ENCODE assay signal across 9 cellular contexts in the genomic region with DNA sequence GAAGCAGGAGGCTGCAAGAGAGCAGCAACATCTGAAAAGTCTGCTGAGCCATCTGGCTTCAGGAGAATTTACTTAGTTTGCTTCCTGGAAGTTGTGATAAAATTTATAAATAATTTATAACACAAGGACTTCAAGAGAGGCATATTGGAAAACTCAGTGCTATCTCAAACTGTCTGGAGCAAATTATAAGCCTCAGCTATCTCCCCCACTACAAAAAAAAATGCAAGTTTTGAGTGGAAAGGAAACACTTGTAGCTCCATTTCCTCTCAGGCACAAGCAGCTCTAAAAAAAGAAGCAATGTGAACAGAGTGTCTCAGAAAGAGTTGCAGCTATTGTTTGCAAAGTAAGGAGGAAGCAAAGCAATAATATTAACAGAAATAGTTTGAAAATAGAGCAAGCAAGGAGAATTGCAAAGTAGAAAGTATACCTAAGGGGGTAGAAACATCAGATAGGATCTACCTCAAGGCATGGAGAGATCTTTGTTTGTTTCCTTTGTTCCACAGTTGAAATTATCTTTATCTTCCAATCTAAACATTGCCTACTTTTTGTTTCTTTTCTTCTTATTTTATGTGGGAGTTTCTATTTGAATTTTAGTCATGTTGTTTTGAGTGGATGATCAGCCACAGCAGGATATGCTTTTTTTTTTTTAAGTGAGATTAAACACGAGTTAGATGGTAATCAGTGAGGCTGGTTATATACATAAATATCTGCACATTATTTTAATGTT. TPM values are rescaled to one million over a fixed set of nuclear protein-coding genes. Genes with fewer than 3 reads are reported as not detected.
DNase-seq lines count a peak whose midpoint lies in the region; ATAC-seq and TF ChIP-seq lines count a peak whose summit lies in the region.
"Had no signal": no experiment of that assay in that cellular context is flagged by ENCODE, and none has a peak within 500 bp of the region (broad histone marks: within the 10 kb centered on the region; RNA-seq: fewer than 3 reads in every experiment).

No MANE protein-coding gene starts in this region.

- no peak overlapping the region for H3K4me3 ChIP-seq in lower lobe of right lung

- H3K27me3 ChIP-seq in lower lobe of right lung (ENCODE audit: low read depth), result no peaks in the 10 kb centered on the region

- H3K9me3 Mint-ChIP-seq in activated T-helper 17 cell treated with anti-CD3 and anti-CD28 coated beads, Interleukin-2, amount 50 U/mL, for 72 hours, result no peaks in the 10 kb centered on the region
- peaks cover 14% of the 10 kb centered on the region for H3K9me3 Mint-ChIP-seq in WTC11

- H3K27ac Mint-ChIP-seq in activated T-helper 17 cell treated with anti-CD3 and anti-CD28 coated beads, Interleukin-2, amount 50 U/mL, for 72 hours, result no peak overlapping the region
- H3K27ac Mint-ChIP-seq in WTC11, result no peak overlapping the region

- CTCF ChIA-PET in WTC11 (lab: Charles Lee), result interaction anchor here (0.7 kb wide), 1 partner anchor 987 kb away, joined by 3 read pairs; no protein-coding TSS in a partner anchor

- H3K4me3 Mint-ChIP-seq in activated T-helper 17 cell treated with anti-CD3 and anti-CD28 coated beads, Interleukin-2, amount 50 U/mL, for 72 hours, result peak overlapping the region; percentile 49
- H3K4me3 Mint-ChIP-seq in WTC11, result no peak overlapping the region

- peaks cover 32% of the 10 kb centered on the region for H3K4me1 ChIP-seq in lower lobe of right lung

- H3K27ac ChIP-seq in lower lobe of right lung, result peak overlapping the region; percentile 37

- H3K4me1 Mint-ChIP-seq in activated T-helper 17 cell treated with anti-CD3 and anti-CD28 coated beads, Interleukin-2, amount 50 U/mL, for 72 hours, result peaks cover 16% of the 10 kb centered on the region
- H3K4me1 Mint-ChIP-seq in WTC11, result no peaks in the 10 kb centered on the region

- intact Hi-C loops in lower lobe of right lung (cut with DNase I), result no loop called here

- H3K36me3 ChIP-seq in lower lobe of right lung, result no peaks in the 10 kb centered on the region

- no peaks in the 10 kb centered on the region for H3K9me3 ChIP-seq in lower lobe of right lung

- POLR2A ChIA-PET in WTC11 (lab: Charles Lee), result no interaction called here

- ATAC-seq in GM21447 (IDR thresholded peaks at IDR 0.05; ENCODE audit: unreplicated experiment), result peak; percentile 63
- ATAC-seq in activated T-helper 17 cell treated with anti-CD3 and anti-CD28 coated beads, Interleukin-2, amount 50 U/mL, for 72 hours (replicated peaks), result peak; percentile 12
- ATAC-seq in lower lobe of right lung, result peak; percentile 54 to 75
- ATAC-seq in WTC11, result no peak

- DNase-seq in Ammon's horn (ENCODE audit: low spot score) (peak; percentile 45), lower lobe of right lung (no peak), SKM-1 (lab: John Stamatoyannopoulos, UW; ENCODE audit: unreplicated experiment) (no peak), NCI-H1436 treated with DMSO at 0.1 percent for 48 hours (lab: John Stamatoyannopoulos, UW) (no peak), WTC11 (ENCODE audit: low spot score) (no peak), NCI-H748 treated with DMSO at 0.1 percent for 48 hours (lab: John Stamatoyannopoulos, UW) (no peak)
- DNase-seq: erythroblast had no signal

- H3K27me3 Mint-ChIP-seq in activated T-helper 17 cell treated with anti-CD3 and anti-CD28 coated beads, Interleukin-2, amount 50 U/mL, for 72 hours, result no peaks in the 10 kb centered on the region
- H3K27me3 Mint-ChIP-seq in WTC11 (ENCODE audit: low read depth), result no peaks in the 10 kb centered on the region; the same call in 1 of the 2 replicates

- TF ChIP-seq CTCF in lower lobe of right lung (IDR thresholded peaks at IDR 0.05), result no peak
- TF ChIP-seq CTCF in WTC11 (IDR thresholded peaks at IDR 0.05), result no peak

- no peaks in the 10 kb centered on the region for H3K36me3 Mint-ChIP-seq in activated T-helper 17 cell treated with anti-CD3 and anti-CD28 coated beads, Interleukin-2, amount 50 U/mL, for 72 hours (ENCODE audit: low read depth)
- no peaks in the 10 kb centered on the region for H3K36me3 Mint-ChIP-seq in WTC11

TF ChIP-seq in WTC11, 78 proteins besides CTCF, POLR2A, EP300 and RAD21:
- no peak for TF ChIP-seq HMGA2 (CRISPR knock-in tag; IDR thresholded peaks at IDR 0.05)
- no peak for TF ChIP-seq NR3C1 (CRISPR knock-in tag; conservative IDR thresholded peaks at IDR 0.05; ENCODE audit: low read depth)
- no peak for TF ChIP-seq ELF4 (CRISPR knock-in tag; IDR thresholded peaks at IDR 0.05; ENCODE audit: low read depth)
- TF ChIP-seq TEAD1 (CRISPR knock-in tag; IDR thresholded peaks at IDR 0.05), result no peak
- TF ChIP-seq, protein P1, sequence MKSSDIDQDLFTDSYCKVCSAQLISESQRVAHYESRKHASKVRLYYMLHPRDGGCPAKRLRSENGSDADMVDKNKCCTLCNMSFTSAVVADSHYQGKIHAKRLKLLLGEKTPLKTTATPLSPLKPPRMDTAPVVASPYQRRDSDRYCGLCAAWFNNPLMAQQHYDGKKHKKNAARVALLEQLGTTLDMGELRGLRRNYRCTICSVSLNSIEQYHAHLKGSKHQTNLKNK (CRISPR knock-in tag; IDR thresholded peaks at IDR 0.05), result no peak
- TF ChIP-seq GTF2I (CRISPR knock-in tag; conservative IDR thresholded peaks at IDR 0.05), result no peak
- TF ChIP-seq ZNF423 (CRISPR knock-in tag; IDR thresholded peaks at IDR 0.05), result no peak
- no peak for TF ChIP-seq CREB1 (CRISPR knock-in tag; IDR thresholded peaks at IDR 0.05)
- TF ChIP-seq JUN (CRISPR knock-in tag; IDR thresholded peaks at IDR 0.05), result no peak
- no peak for TF ChIP-seq SP1 (CRISPR knock-in tag; conservative IDR thresholded peaks at IDR 0.05)
- TF ChIP-seq, protein P2, sequence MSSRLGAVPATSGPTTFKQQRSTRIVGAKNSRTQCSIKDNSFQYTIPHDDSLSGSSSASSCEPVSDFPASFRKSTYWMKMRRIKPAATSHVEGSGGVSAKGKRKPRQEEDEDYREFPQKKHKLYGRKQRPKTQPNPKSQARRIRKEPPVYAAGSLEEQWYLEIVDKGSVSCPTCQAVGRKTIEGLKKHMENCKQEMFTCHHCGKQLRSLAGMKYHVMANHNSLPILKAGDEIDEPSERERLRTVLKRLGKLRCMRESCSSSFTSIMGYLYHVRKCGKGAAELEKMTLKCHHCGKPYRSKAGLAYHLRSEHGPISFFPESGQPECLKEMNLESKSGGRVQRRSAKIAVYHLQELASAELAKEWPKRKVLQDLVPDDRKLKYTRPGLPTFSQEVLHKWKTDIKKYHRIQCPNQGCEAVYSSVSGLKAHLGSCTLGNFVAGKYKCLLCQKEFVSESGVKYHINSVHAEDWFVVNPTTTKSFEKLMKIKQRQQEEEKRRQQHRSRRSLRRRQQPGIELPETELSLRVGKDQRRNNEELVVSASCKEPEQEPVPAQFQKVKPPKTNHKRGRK (CRISPR knock-in tag; IDR thresholded peaks at IDR 0.05; ENCODE audit: borderline replicate concordance), result no peak
- no peak for TF ChIP-seq ZBTB21 (CRISPR knock-in tag; IDR thresholded peaks at IDR 0.05; ENCODE audit: borderline replicate concordance)

RNA-seq across cellular contexts. Expression of a gene that starts 56.0 kb away (rescaled TPM):
- total RNA-seq in activated T-helper 17 cell treated with anti-CD3 and anti-CD28 coated beads, Interleukin-2, amount 50 U/mL, for 72 hours, result 10 to 100 TPM; 28.1 to 66.8 TPM
- 353 TPM for total RNA-seq in lower lobe of right lung
- 8.4 to 10.8 TPM (median 9.6 TPM) in 3 replicates for total RNA-seq in WTC11 (2021)
